14 cellular contexts compared by ENCODE assay signal in the genomic region with DNA sequence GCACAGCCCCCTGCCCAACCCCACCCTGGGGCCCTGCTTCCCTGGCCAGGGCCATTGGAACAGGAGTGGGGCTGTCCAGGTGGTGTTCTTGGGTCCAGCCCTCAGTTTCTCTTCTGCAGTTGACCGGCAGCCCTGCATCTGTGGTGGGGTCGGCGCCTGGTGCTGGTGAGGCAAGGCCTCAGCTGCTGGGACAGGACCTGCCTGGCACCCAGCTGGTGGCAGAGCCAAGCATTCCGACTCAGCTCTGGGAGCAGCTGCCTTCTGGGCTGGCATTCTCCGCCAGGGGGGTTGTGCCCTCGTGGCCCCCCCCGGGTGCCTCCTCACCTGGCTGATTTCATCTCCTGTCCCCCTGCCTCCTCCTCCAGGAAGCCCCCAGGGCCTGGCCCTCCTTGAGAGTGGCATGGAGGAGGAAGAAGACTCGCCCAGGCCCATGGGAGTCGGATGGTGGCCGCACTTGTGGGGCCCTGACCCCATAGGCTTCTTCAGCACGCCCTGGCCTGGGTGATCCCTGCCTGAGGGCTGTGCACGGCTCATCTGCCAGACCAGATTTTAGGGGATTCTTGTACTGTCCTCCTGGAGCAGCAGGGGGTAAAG. TPM values are rescaled to one million over a fixed set of nuclear protein-coding genes. Genes with fewer than 3 reads are reported as not detected.
DNase-seq lines count a peak whose midpoint lies in the region; ATAC-seq and TF ChIP-seq lines count a peak whose summit lies in the region.
"Had no signal": no experiment of that assay in that cellular context is flagged by ENCODE, and none has a peak within 500 bp of the region (broad histone marks: within the 10 kb centered on the region; RNA-seq: fewer than 3 reads in every experiment).

No MANE protein-coding gene starts in this region.

- no peak overlapping the region for H3K4me2 ChIP-seq in IMR-90 (ENCODE audit: low read depth, low read length)
- no peak overlapping the region for H3K4me2 ChIP-seq in mesendoderm (ENCODE audit: low read length)

- H3K27me3 ChIP-seq in IMR-90 (ENCODE audit: control insufficient read depth, insufficient read depth, low read length) (no peaks in the 10 kb centered on the region), mesendoderm (ENCODE audit: insufficient read depth, low read length, poor library complexity) (no peaks in the 10 kb centered on the region), stomach (no peaks in the 10 kb centered on the region)

- H2BK15ac ChIP-seq in IMR-90 (ENCODE audit: low read depth, low read length) (no peak overlapping the region), mesendoderm (replicated peaks; ENCODE audit: low read depth) (no peak overlapping the region)

- H4K5ac ChIP-seq in IMR-90 (ENCODE audit: low read depth, low read length) (no peak overlapping the region), mesendoderm (ENCODE audit: low read length) (no peak overlapping the region)

- no peak overlapping the region for H3K14ac ChIP-seq in IMR-90 (replicated peaks; ENCODE audit: low read depth, low read length)

- ATAC-seq in IMR-90 (ENCODE audit: low read depth) (no peak), GM18520 (IDR thresholded peaks at IDR 0.05; ENCODE audit: unreplicated experiment) (no peak)

- H3K79me1 ChIP-seq in IMR-90 (ENCODE audit: low read depth in 1 of 2, low read length in 2 of 2) (peaks cover 12 to 69% of the 10 kb centered on the region in 2 experiments; a peak in 3 of 4 replicates), mesendoderm (ENCODE audit: low read length) (peaks cover 28% of the 10 kb centered on the region)

- H3K18ac ChIP-seq in IMR-90 (ENCODE audit: low read depth, low read length): no peak overlapping the region
- no peak overlapping the region for H3K18ac ChIP-seq in mesendoderm (ENCODE audit: low read length)

- H2BK20ac ChIP-seq in IMR-90 (ENCODE audit: low read depth, low read length): no peak overlapping the region

- intact Hi-C loops in IMR-90 (cut with micrococcal nuclease) (no loop called here), stomach (cut with DNase I; ENCODE audit: low total_unique reads) (no loop called here)

- no peak overlapping the region for H4K91ac ChIP-seq in IMR-90 (ENCODE audit: insufficient read depth, low read depth, low read length)

- H2BK120ac ChIP-seq in IMR-90 (ENCODE audit: low read depth, low read length) (no peak overlapping the region), mesendoderm (ENCODE audit: low read depth, low read length) (no peak overlapping the region)

- H3K4ac ChIP-seq in IMR-90 (ENCODE audit: low read depth, low read length): no peak overlapping the region
- H3K4ac ChIP-seq in mesendoderm (ENCODE audit: low read depth, low read length): no peak overlapping the region

- no peak overlapping the region for H3K23ac ChIP-seq in IMR-90 (ENCODE audit: low read depth, low read length)
- H3K23ac ChIP-seq in mesendoderm (ENCODE audit: low read length): no peak overlapping the region

- H2AFZ ChIP-seq in IMR-90 (replicated peaks; ENCODE audit: low read length, poor library complexity): no peak overlapping the region

- CTCF ChIA-PET in IMR-90 (lab: Yijun Ruan, JAX): no interaction called here

- H3K36me3 ChIP-seq in IMR-90 (ENCODE audit: control insufficient read depth, insufficient read depth, low read length): peaks cover 30% of the 10 kb centered on the region
- H3K36me3 ChIP-seq in mesendoderm (ENCODE audit: control insufficient read depth, insufficient read depth, low read length): no peaks in the 10 kb centered on the region
- H3K36me3 ChIP-seq in stomach: peaks cover 21 to 48% (median 42%) of the 10 kb centered on the region in 4 donors

- H3K27ac ChIP-seq in IMR-90 (ENCODE audit: insufficient read depth, low read length) (peak overlapping the region; percentile 32; the same call in 1 of the 2 replicates), angular gyrus (ENCODE audit: low read depth, low read length) (peak overlapping the region; percentile 83), mesendoderm (ENCODE audit: low read depth, low read length) (peak overlapping the region; percentile 12), stomach (peak overlapping the region in 4 of 5 donors; percentile 65 to 99 (median 75))

- H3K4me3 ChIP-seq in IMR-90 (ENCODE audit: insufficient read depth, low read depth, low read length): no peak overlapping the region
- H3K4me3 ChIP-seq in mesendoderm (ENCODE audit: low read length): no peak overlapping the region
- peak overlapping the region in 1 of 4 donors; percentile 6 for H3K4me3 ChIP-seq in stomach
- H3K4me3 ChIP-seq: thoracic aorta had no signal

- TF ChIP-seq POLR2A in IMR-90 (IDR thresholded peaks at IDR 0.05; ENCODE audit: low read depth, low read length) (no peak), stomach (IDR thresholded peaks at IDR 0.05) (no peak)

- H3K9ac ChIP-seq in IMR-90 (ENCODE audit: low read depth, low read length): no peak overlapping the region
- no peak overlapping the region for H3K9ac ChIP-seq in mesendoderm (ENCODE audit: low read length)

- 78% methylated on average over 3 of the region's 12 CpGs; no CpG with 5 or more reads in 1 of the 2 experiments for WGBS in IMR-90 (ENCODE audit: extremely low coverage in 2 of 2, insufficient read length in 1 of 2), 2 experiments
- no CpG with 5 or more reads among the region's 12 CpGs for WGBS in mesendoderm (ENCODE audit: extremely low coverage, insufficient coverage, low lambda C conversion rate)
- WGBS in stomach, 5 donors: 73 to 100% (median 79%) methylated on average over 3 to 12 of the region's 12 CpGs

- H2AK9ac ChIP-seq in IMR-90 (replicated peaks; ENCODE audit: low read depth, low read length, poor library complexity): peak overlapping the region; percentile 75

- H3K79me2 ChIP-seq in mesendoderm (ENCODE audit: control insufficient read depth, insufficient read depth, low read length): peaks cover 74% of the 10 kb centered on the region

- no peak for TF ChIP-seq EP300 in stomach (IDR thresholded peaks at IDR 0.05)

- H3K9me3 ChIP-seq in IMR-90 (ENCODE audit: control insufficient read depth, insufficient read depth, low read length) (no peaks in the 10 kb centered on the region), stomach (no peaks in the 10 kb centered on the region)
- H3K9me3 ChIP-seq: thoracic aorta had no signal

- dilution Hi-C loops in IMR-90 (cut with HindIII; ENCODE audit: low sequenced_read_pairs, unreplicated experiment): no loop called here

- DNase-seq in IMR-90 (no peak), mesendoderm (no peak), stomach (no peak), NCI-H526 treated with DMSO at 0.1 percent for 48 hours (lab: John Stamatoyannopoulos, UW) (no peak)
- DNase-seq in activated CD4-positive, alpha-beta T cell treated with anti-CD3 and anti-CD28 coated beads for 48 hours: no peak
- DNase-seq: activated naive CD8-positive, alpha-beta T cell treated with anti-CD3 and anti-CD28 coated beads, Interleukin-2, amount 50 U/mL, for 24 hours; DMS 273 treated with DMSO at 0.1 percent for 48 hours; NCI-H1436; stimulated activated CD4-positive, alpha-beta T cell treated with anti-CD3 and anti-CD28 coated beads, Interleukin-4, amount 100 ng/mL, for 1 hour; T-helper 1 cell had no signal

- H4K8ac ChIP-seq in IMR-90 (ENCODE audit: low read depth in 2 of 2, low read length in 2 of 2) (no peak overlapping the region), mesendoderm (ENCODE audit: low read depth, low read length) (no peak overlapping the region)

- TF ChIP-seq CTCF in IMR-90 (conservative IDR thresholded peaks at IDR 0.05; ENCODE audit: low read depth, low read length) (no peak), stomach (IDR thresholded peaks at IDR 0.05) (no peak)

- no peak overlapping the region for H3K56ac ChIP-seq in IMR-90 (ENCODE audit: extremely low read depth, insufficient read depth, low read length)
- H3K56ac ChIP-seq in mesendoderm (ENCODE audit: low read length): peak overlapping the region; percentile 56

- H2BK5ac ChIP-seq in IMR-90 (ENCODE audit: low read depth, low read length, poor library complexity, severe bottlenecking) (peak overlapping the region; percentile 54), mesendoderm (ENCODE audit: low read length) (no peak overlapping the region)

- H3K9me1 ChIP-seq in IMR-90 (ENCODE audit: insufficient read depth, low read length): peaks cover 4% of the 10 kb centered on the region; the same call in 1 of the 2 replicates

- POLR2A ChIA-PET in IMR-90 (lab: Charles Lee; ENCODE audit: unreplicated experiment): no interaction called here

- in situ Hi-C loops in IMR-90 (cut with MboI; ENCODE audit: low sequenced_read_pairs): no loop called here

- H3K4me1 ChIP-seq in IMR-90 (ENCODE audit: control insufficient read depth, insufficient read depth, low read length): peaks cover 41% of the 10 kb centered on the region
- H3K4me1 ChIP-seq in mesendoderm (ENCODE audit: control insufficient read depth, low read depth, low read length): peaks cover 3% of the 10 kb centered on the region
- H3K4me1 ChIP-seq in stomach: peaks cover 74 to 100% (median 90%) of the 10 kb centered on the region in 4 donors

- TF ChIP-seq RAD21 in IMR-90 (IDR thresholded peaks at IDR 0.05; ENCODE audit: low read length): no peak

- no TSS peak for BruUV-seq in IMR-90 (replicated peaks; lab: Mats Ljungman, UMichigan)

- peaks cover 84% of the 10 kb centered on the region for H4K20me1 ChIP-seq in IMR-90 (ENCODE audit: insufficient read depth, low read length)

- no peak overlapping the region for H2AK5ac ChIP-seq in IMR-90 (ENCODE audit: low read depth, low read length)
- H2AK5ac ChIP-seq in mesendoderm (ENCODE audit: low read length): no peak overlapping the region

RNA-seq across cellular contexts. Expression of a gene that starts 11.4 kb away (rescaled TPM):
- 119 and 159 TPM in 2 replicates for total RNA-seq in IMR-90 (2012; rRNA removed)
- 566 and 689 TPM in 2 replicates for polyA plus RNA-seq in IMR-90 (2012; rRNA removed)
- 940 and 1,395 TPM in 2 replicates for polyA plus RNA-seq in IMR-90 (2012; cell fraction: cytosol; rRNA removed)
- polyA plus RNA-seq in IMR-90 (2012; cell fraction: nucleus; rRNA removed; ENCODE audit: low replicate concordance): 328 and 597 TPM in 2 replicates
- 187 TPM for polyA plus RNA-seq in mesendoderm (2013, experiment 1 of 2)
- polyA plus RNA-seq in mesendoderm (2013, experiment 2 of 2): 191 TPM
- total RNA-seq in stomach: 100 to 1,000 TPM; 218 to 263 (median 227) TPM
- polyA plus RNA-seq in stomach: 100 to 1,000 TPM in 2 of 3 donors, 10 to 100 TPM in 1; 95.0 to 327 (median 120) TPM

RNA-seq across cellular contexts. Expression of a gene that starts 12.0 kb away (rescaled TPM):
- 40.0 and 45.3 TPM in 2 replicates for total RNA-seq in IMR-90 (2012; rRNA removed)
- 34.9 and 43.2 TPM in 2 replicates for polyA plus RNA-seq in IMR-90 (2012; rRNA removed)
- polyA plus RNA-seq in IMR-90 (2012; cell fraction: cytosol; rRNA removed): 31.3 and 46.1 TPM in 2 replicates
- 40.8 and 137 TPM in 2 replicates for polyA plus RNA-seq in IMR-90 (2012; cell fraction: nucleus; rRNA removed; ENCODE audit: low replicate concordance)
- 66.6 TPM for polyA plus RNA-seq in mesendoderm (2013, experiment 1 of 2)
- 66.0 TPM for polyA plus RNA-seq in mesendoderm (2013, experiment 2 of 2)
- total RNA-seq in stomach: 100 to 1,000 TPM in 1 of 5 donors, 10 to 100 TPM in 3, 1 to 10 TPM in 1; 9.4 to 147 (median 44.2) TPM
- polyA plus RNA-seq in stomach: 10 to 100 TPM; 51.5 to 65.3 (median 54.9) TPM

RNA-seq across cellular contexts. Expression of a gene that starts 55.8 kb away (rescaled TPM):
- not detected in 2 replicates for total RNA-seq in IMR-90 (2012; rRNA removed)
- not detected in 2 replicates for polyA plus RNA-seq in IMR-90 (2012; rRNA removed)
- not detected in 2 replicates for polyA plus RNA-seq in IMR-90 (2012; cell fraction: cytosol; rRNA removed)
- 0.02 TPM in 1 of 2 replicates, not detected in the other for polyA plus RNA-seq in IMR-90 (2012; cell fraction: nucleus; rRNA removed; ENCODE audit: low replicate concordance)
- polyA plus RNA-seq in mesendoderm (2013, experiment 1 of 2): 0.01 TPM
- polyA plus RNA-seq in mesendoderm (2013, experiment 2 of 2): not detected
- 10 to 100 TPM in 1 of 5 donors, under 1 TPM in 3, not detected in 1; 0.43 to 11.6 (median 0.50) TPM for total RNA-seq in stomach
- polyA plus RNA-seq in stomach: under 1 TPM; 0.15 to 0.61 (median 0.31) TPM
- total RNA-seq: activated CD8-positive, alpha-beta memory T cell treated with anti-CD3 and anti-CD28 coated beads for 36 hours; thoracic aorta had no signal

RNA-seq across cellular contexts. Expression of a gene that starts 56.3 kb away (rescaled TPM):
- not detected in 2 replicates for total RNA-seq in IMR-90 (2012; rRNA removed)
- 0.07 TPM in 1 of 2 replicates, not detected in the other for polyA plus RNA-seq in IMR-90 (2012; rRNA removed)
- polyA plus RNA-seq in IMR-90 (2012; cell fraction: cytosol; rRNA removed): 0.02 TPM in 1 of 2 replicates, not detected in the other
- 0.14 and 0.17 TPM in 2 replicates for polyA plus RNA-seq in IMR-90 (2012; cell fraction: nucleus; rRNA removed; ENCODE audit: low replicate concordance)
- 0.28 TPM for polyA plus RNA-seq in mesendoderm (2013, experiment 1 of 2)
- 0.46 TPM for polyA plus RNA-seq in mesendoderm (2013, experiment 2 of 2)
- 100 to 1,000 TPM in 1 of 5 donors, 10 to 100 TPM in 4; 12.1 to 155 (median 75.9) TPM for total RNA-seq in stomach
- 10 to 100 TPM; 29.3 to 55.8 (median 42.2) TPM for polyA plus RNA-seq in stomach

Comparison
In these comparisons a context has a peak if more than half of its experiments do, and no peak if none do; other contexts are left out.
1. H3K27ac ChIP-seq: peak in every context shown above with its lines; median percentile 83 in angular gyrus; 75 in stomach; 32 in IMR-90; 12 in mesendoderm.